In genomic region chr3:33060609-33061337, GRCh38 we compare ENCODE assay signal across 15 cellular contexts. TPM values are rescaled to one million over a fixed set of nuclear protein-coding genes. Genes with fewer than 3 reads are reported as not detected.
DNase-seq lines count a peak whose midpoint lies in the region; ATAC-seq and TF ChIP-seq lines count a peak whose summit lies in the region.
"Had no signal": no experiment of that assay in that cellular context is flagged by ENCODE, and none has a peak within 500 bp of the region (broad histone marks: within the 10 kb centered on the region; RNA-seq: fewer than 3 reads in every experiment).

No MANE protein-coding gene starts in this region.

- no peaks in the 10 kb centered on the region for H3K27me3 Mint-ChIP-seq in activated naive CD8-positive, alpha-beta T cell treated with anti-CD3 and anti-CD28 coated beads for 36 hours

- CTCF ChIA-PET in PC-3 (lab: Charles Lee): no interaction called here

- H3K27me3 ChIP-seq in ascending aorta (no peaks in the 10 kb centered on the region), PC-3 (ENCODE audit: low read length) (no peaks in the 10 kb centered on the region)
- H3K27me3 ChIP-seq: MG63, thyroid gland had no signal

- H3K4me1 ChIP-seq in ascending aorta (no peaks in the 10 kb centered on the region), PC-3 (ENCODE audit: insufficient read depth, low read length) (no peaks in the 10 kb centered on the region)
- H3K4me1 ChIP-seq: thyroid gland had no signal

- no peak overlapping the region for H3K4me3 Mint-ChIP-seq in activated naive CD8-positive, alpha-beta T cell treated with anti-CD3 and anti-CD28 coated beads for 36 hours

- no peak overlapping the region for H2AFZ ChIP-seq in PC-3 (ENCODE audit: low read length)
- H2AFZ ChIP-seq: GM23248 had no signal

- peak overlapping the region; percentile 89 for H3K27ac Mint-ChIP-seq in activated naive CD8-positive, alpha-beta T cell treated with anti-CD3 and anti-CD28 coated beads for 36 hours

- intact Hi-C loops in ascending aorta (cut with DNase I): no loop called here
- intact Hi-C loops in PC-3 (cut with micrococcal nuclease): no loop called here

- H3K9ac ChIP-seq in PC-3 (ENCODE audit: low read length): no peak overlapping the region

- no peaks in the 10 kb centered on the region for H3F3A ChIP-seq in PC-3 (ENCODE audit: low read length, unreplicated experiment)

- peaks cover 36 to 71% of the 10 kb centered on the region in 2 donors for H3K36me3 ChIP-seq in ascending aorta
- H3K36me3 ChIP-seq in PC-3 (ENCODE audit: low read depth, low read length): peaks cover 24% of the 10 kb centered on the region; the same call in 1 of the 2 replicates
- H3K36me3 ChIP-seq: MG63 had no signal

- POLR2A ChIA-PET in PC-3 (lab: Charles Lee; ENCODE audit: unreplicated experiment): no interaction called here

- no TSS peak for BruUV-seq in PC-3 (replicated peaks; lab: Mats Ljungman, UMichigan)

- no peak overlapping the region for H3K4me2 ChIP-seq in PC-3 (ENCODE audit: low read length)

- H3K27ac ChIP-seq in ascending aorta (no peak overlapping the region), PC-3 (ENCODE audit: low read length) (no peak overlapping the region)
- H3K27ac ChIP-seq: thyroid gland had no signal

- H3K9me3 ChIP-seq in ascending aorta (no peaks in the 10 kb centered on the region), PC-3 (ENCODE audit: low read length) (no peaks in the 10 kb centered on the region)
- H3K9me3 ChIP-seq: MG63, thyroid gland had no signal

- no peaks in the 10 kb centered on the region for H3K79me2 ChIP-seq in PC-3 (ENCODE audit: low read length)

- no peaks in the 10 kb centered on the region for H3K9me3 Mint-ChIP-seq in activated naive CD8-positive, alpha-beta T cell treated with anti-CD3 and anti-CD28 coated beads for 36 hours

- peaks cover 62% of the 10 kb centered on the region for H3K36me3 Mint-ChIP-seq in activated naive CD8-positive, alpha-beta T cell treated with anti-CD3 and anti-CD28 coated beads for 36 hours

- ATAC-seq in GM21786 (IDR thresholded peaks at IDR 0.05; ENCODE audit: unreplicated experiment) (peak; percentile 54), PC-3 (no peak)

- no peaks in the 10 kb centered on the region for H3K9me2 ChIP-seq in PC-3 (replicated peaks; ENCODE audit: low read length)

- no peaks in the 10 kb centered on the region for H4K20me1 ChIP-seq in PC-3 (ENCODE audit: low read length)

- H3K4me1 Mint-ChIP-seq in activated naive CD8-positive, alpha-beta T cell treated with anti-CD3 and anti-CD28 coated beads for 36 hours: peaks cover 55% of the 10 kb centered on the region

- peak; percentile 82 for DNase-seq in activated CD4-positive, alpha-beta T cell treated with anti-CD3 and anti-CD28 coated beads for 48 hours
- no peak for DNase-seq in activated naive CD8-positive, alpha-beta T cell treated with anti-CD3 and anti-CD28 coated beads for 36 hours
- peak in 2 of 3 experiments; percentile 39 to 66 for DNase-seq in stimulated activated CD4-positive, alpha-beta T cell treated with anti-CD3 and anti-CD28 coated beads, TNF-alpha, amount 100 ng/mL, for 24 hours (ENCODE audit: low read depth in 3 of 3)
- DNase-seq in NCI-H510A (lab: John Stamatoyannopoulos, UW): no peak
- DNase-seq in NCI-H2196 (lab: John Stamatoyannopoulos, UW; ENCODE audit: unreplicated experiment): no peak
- no peak for DNase-seq in ascending aorta (ENCODE audit: low spot score in 2 of 2)
- no peak for DNase-seq in PC-3
- DNase-seq: amniotic stem cell, Calu3, GM23248, MG63, NCI-H526 treated with DMSO at 0.1 percent for 48 hours, thyroid gland had no signal

- H3K4me3 ChIP-seq in ascending aorta: no peak overlapping the region
- H3K4me3 ChIP-seq in PC-3 (ENCODE audit: low read length): no peak overlapping the region
- H3K4me3 ChIP-seq: GM23248, MG63, skin epidermis, thyroid gland had no signal

- no peak for TF ChIP-seq CTCF in ascending aorta (IDR thresholded peaks at IDR 0.05)
- TF ChIP-seq CTCF in PC-3 (conservative IDR thresholded peaks at IDR 0.05; ENCODE audit: low read depth, low read length): no peak

RNA-seq across cellular contexts. Expression of gene GLB1, which starts 36.2 kb away (rescaled TPM):
- 10 to 100 TPM; 36.4 to 37.2 TPM for total RNA-seq in activated naive CD8-positive, alpha-beta T cell treated with anti-CD3 and anti-CD28 coated beads for 36 hours
- 39.7 TPM for total RNA-seq in ascending aorta
- 27.3 and 36.4 TPM in 2 replicates for total RNA-seq in PC-3 (2014; rRNA removed)

RNA-seq across cellular contexts. Expression of gene TMPPE, which starts 36.2 kb away (rescaled TPM):
- 1 to 10 TPM; 7.0 to 8.1 TPM for total RNA-seq in activated naive CD8-positive, alpha-beta T cell treated with anti-CD3 and anti-CD28 coated beads for 36 hours
- total RNA-seq in ascending aorta (7.3 TPM), PC-3 (2014; rRNA removed) (4.2 and 4.7 TPM in 2 replicates)

RNA-seq across cellular contexts. Expression of gene CRTAP, which starts 53.0 kb away (rescaled TPM):
- total RNA-seq in activated naive CD8-positive, alpha-beta T cell treated with anti-CD3 and anti-CD28 coated beads for 36 hours: 10 to 100 TPM; 31.7 to 34.2 TPM
- total RNA-seq in ascending aorta (300 TPM), PC-3 (2014; rRNA removed) (174 and 184 TPM in 2 replicates)

Comparison
In these comparisons a context has a peak if more than half of its experiments do, and no peak if none do; other contexts are left out.
1. DNase-seq: peak in activated CD4-positive, alpha-beta T cell treated with anti-CD3 and anti-CD28 coated beads for 48 hours (single experiment) and stimulated activated CD4-positive, alpha-beta T cell treated with anti-CD3 and anti-CD28 coated beads, TNF-alpha, amount 100 ng/mL, for 24 hours (2 of 3); none in activated naive CD8-positive, alpha-beta T cell treated with anti-CD3 and anti-CD28 coated beads for 36 hours (single experiment), NCI-H510A (single experiment), NCI-H2196 (single experiment), ascending aorta (0 of 2) and PC-3 (single experiment).